16 cellular contexts compared by ENCODE assay signal in genomic region chr11:72394456-72394855, GRCh38. TPM values are rescaled to one million over a fixed set of nuclear protein-coding genes. Genes with fewer than 3 reads are reported as not detected.
DNase-seq lines count a peak whose midpoint lies in the region; ATAC-seq and TF ChIP-seq lines count a peak whose summit lies in the region.
"Had no signal": no experiment of that assay in that cellular context is flagged by ENCODE, and none has a peak within 500 bp of the region (broad histone marks: within the 10 kb centered on the region; RNA-seq: fewer than 3 reads in every experiment).

No MANE protein-coding gene starts in this region.

- H3K4me3 Mint-ChIP-seq in brain, result peak overlapping the region in 1 of 5 experiments; percentile 20
- H3K4me3 Mint-ChIP-seq: CD4-positive, CD25-positive, alpha-beta regulatory T cell; H9 had no signal

- peaks cover 3% of the 10 kb centered on the region for H3K27me3 Mint-ChIP-seq in brain
- H3K27me3 Mint-ChIP-seq: CD4-positive, CD25-positive, alpha-beta regulatory T cell had no signal

- ATAC-seq in GM21447 (IDR thresholded peaks at IDR 0.05; ENCODE audit: unreplicated experiment), result no peak
- ATAC-seq: GM12878, HepG2 had no signal

- DNase-seq in A673 (ENCODE audit: low spot score) (peak; percentile 78), NCI-H82 (lab: John Stamatoyannopoulos, UW) (peak; percentile 90), retinal pigment epithelial cell (ENCODE audit: low read depth) (peak; percentile 60)
- DNase-seq in activated CD4-positive, alpha-beta T cell treated with anti-CD3 and anti-CD28 coated beads for 48 hours, result no peak
- DNase-seq in effector memory CD4-positive, alpha-beta T cell, result no peak
- DNase-seq: 8988T; ACHN; CD4-positive, CD25-positive, alpha-beta regulatory T cell; DMS 273 treated with DMSO at 0.1 percent for 48 hours; GOT3; H9 had no signal

- POLR2A ChIA-PET in A673 (lab: Charles Lee; ENCODE audit: low non-redundant PET), result no interaction called here

- intact Hi-C loops in A673 (cut with micrococcal nuclease; ENCODE audit: unreplicated experiment), result no loop called here

- H3K27ac ChIP-seq in A673 (ENCODE audit: low read depth, low read length, poor library complexity, severe bottlenecking), result no peak overlapping the region
- H3K27ac ChIP-seq in effector memory CD4-positive, alpha-beta T cell (ENCODE audit: insufficient read depth, low read length, poor library complexity, severe bottlenecking), result no peak overlapping the region
- H3K27ac ChIP-seq: BLaER1 treated with 17β-estradiol and CSF1 and Interleukin-3, amounts not matched to agents 10 nM and 100 nM had no signal

- H3K9me3 Mint-ChIP-seq in brain, result peaks cover 0 to 9% (median 2%) of the 10 kb centered on the region in 5 experiments
- H3K9me3 Mint-ChIP-seq: CD4-positive, CD25-positive, alpha-beta regulatory T cell; H9 had no signal

- no peaks in the 10 kb centered on the region for H3K27me3 ChIP-seq in A673 (replicated peaks; ENCODE audit: insufficient read depth, low read depth, low read length, poor library complexity)
- no peaks in the 10 kb centered on the region for H3K27me3 ChIP-seq in effector memory CD4-positive, alpha-beta T cell (replicated peaks; ENCODE audit: control insufficient read depth, insufficient read depth, low read length, poor library complexity, severe bottlenecking)
- H3K27me3 ChIP-seq: BLaER1 treated with 17β-estradiol and CSF1 and Interleukin-3, amounts not matched to agents 10 nM and 100 nM had no signal

- TF ChIP-seq CTCF in A673 (conservative IDR thresholded peaks at IDR 0.05; ENCODE audit: low read depth, low read length) (no peak), brain (conservative IDR thresholded peaks at IDR 0.05) (no peak), retinal pigment epithelial cell (conservative IDR thresholded peaks at IDR 0.05; ENCODE audit: low read depth, low read length) (no peak)

- no peaks in the 10 kb centered on the region for H3K36me3 ChIP-seq in A673 (ENCODE audit: insufficient read depth, low read length, poor library complexity, severe bottlenecking)
- no peaks in the 10 kb centered on the region for H3K36me3 ChIP-seq in effector memory CD4-positive, alpha-beta T cell (ENCODE audit: control insufficient read depth, insufficient read depth, low read length)

- H3K9me3 ChIP-seq in A673 (ENCODE audit: low read depth, low read length, poor library complexity, severe bottlenecking), result no peaks in the 10 kb centered on the region
- no peaks in the 10 kb centered on the region for H3K9me3 ChIP-seq in effector memory CD4-positive, alpha-beta T cell (ENCODE audit: control insufficient read depth, low read length)

- peaks cover 19% of the 10 kb centered on the region for H3K36me3 Mint-ChIP-seq in brain

- peaks cover 16% of the 10 kb centered on the region for H3K4me1 ChIP-seq in A673 (ENCODE audit: insufficient read depth, low read length, poor library complexity, severe bottlenecking)
- no peaks in the 10 kb centered on the region for H3K4me1 ChIP-seq in effector memory CD4-positive, alpha-beta T cell (ENCODE audit: control insufficient read depth, insufficient read depth, low read length, poor library complexity, severe bottlenecking)

- CTCF ChIA-PET in A673 (lab: Charles Lee), result no interaction called here

- peaks cover 26% of the 10 kb centered on the region for H3K4me1 Mint-ChIP-seq in brain

- H3K4me3 ChIP-seq in A673 (ENCODE audit: low read depth, low read length, poor library complexity, severe bottlenecking) (no peak overlapping the region), retinal pigment epithelial cell (ENCODE audit: low read length) (no peak overlapping the region)
- H3K4me3 ChIP-seq in effector memory CD4-positive, alpha-beta T cell (ENCODE audit: insufficient read depth, low read depth, low read length, poor library complexity, severe bottlenecking), result no peak overlapping the region
- H3K4me3 ChIP-seq: BLaER1 treated with 17β-estradiol and CSF1 and Interleukin-3, amounts not matched to agents 10 nM and 100 nM; GM12878 had no signal

- H3K27ac Mint-ChIP-seq in brain, result peak overlapping the region in 4 of 5 experiments; percentile 3 to 96 (median 75)
- H3K27ac Mint-ChIP-seq: CD4-positive, CD25-positive, alpha-beta regulatory T cell; H9 had no signal

- BruUV-seq in A673 (replicated peaks; lab: Mats Ljungman, UMichigan), result no TSS peak

RNA-seq across cellular contexts. Expression of gene CLPB, which starts 39.9 kb away (rescaled TPM):
- 38.1 and 40.1 TPM in 2 replicates for total RNA-seq in A673 (2021)
- polyA plus RNA-seq in brain (ENCODE audit: insufficient read depth, low read depth, low replicate concordance), result 28.6 TPM

Comparison
In these comparisons a context has a peak if more than half of its experiments do, and no peak if none do; other contexts are left out.
1. DNase-seq: peak in A673 (single experiment), NCI-H82 (single experiment) and retinal pigment epithelial cell (single experiment); none in activated CD4-positive, alpha-beta T cell treated with anti-CD3 and anti-CD28 coated beads for 48 hours (single experiment) and effector memory CD4-positive, alpha-beta T cell (0 of 3).